ENCODE assay signal across 2 cellular contexts in genomic region chr16:88338111-88338510, GRCh38.
TF ChIP-seq lines count a peak whose summit lies in the region.

No MANE protein-coding gene starts in this region.

TF ChIP-seq in GM23338, 12 proteins besides CTCF, POLR2A, EP300 and RAD21 (continued from another document):
- no peak for TF ChIP-seq JUNB (IDR thresholded peaks at IDR 0.05; ENCODE audit: unreplicated experiment)
- TF ChIP-seq NANOG (IDR thresholded peaks at IDR 0.05; ENCODE audit: borderline replicate concordance): no peak
- TF ChIP-seq EZH2phosphoT487 (IDR thresholded peaks at IDR 0.05; ENCODE audit: unreplicated experiment): no peak
- TF ChIP-seq EZH2 (IDR thresholded peaks at IDR 0.05; ENCODE audit: low read depth, unreplicated experiment): no peak
- no peak for TF ChIP-seq ZNF331 (CRISPR knock-in tag; IDR thresholded peaks at IDR 0.05; ENCODE audit: low read depth)
TF ChIP-seq in GM23338: peak in this region for 0.

TF ChIP-seq in HEK293T, 16 proteins besides CTCF, POLR2A, EP300 and RAD21 (continued from another document):
- TF ChIP-seq ZNF384 (IDR thresholded peaks at IDR 0.05): no peak
- TF ChIP-seq FOXM1 (IDR thresholded peaks at IDR 0.05; ENCODE audit: borderline replicate concordance): no peak
- no peak for TF ChIP-seq HDGF (IDR thresholded peaks at IDR 0.05; ENCODE audit: borderline replicate concordance)
- no peak for TF ChIP-seq PKNOX1 (IDR thresholded peaks at IDR 0.05)
- no peak for TF ChIP-seq FOXK2 (IDR thresholded peaks at IDR 0.05)
- TF ChIP-seq NFRKB (IDR thresholded peaks at IDR 0.05): no peak
- no peak for TF ChIP-seq SUZ12 (IDR thresholded peaks at IDR 0.05)
- no peak for TF ChIP-seq FOXA1 (IDR thresholded peaks at IDR 0.05)
- TF ChIP-seq CTBP1 (IDR thresholded peaks at IDR 0.05; ENCODE audit: borderline replicate concordance): no peak
TF ChIP-seq in HEK293T: peak in this region for 0.
